Comparison of ENCODE assay signal across 8 cellular contexts in the genomic region with DNA sequence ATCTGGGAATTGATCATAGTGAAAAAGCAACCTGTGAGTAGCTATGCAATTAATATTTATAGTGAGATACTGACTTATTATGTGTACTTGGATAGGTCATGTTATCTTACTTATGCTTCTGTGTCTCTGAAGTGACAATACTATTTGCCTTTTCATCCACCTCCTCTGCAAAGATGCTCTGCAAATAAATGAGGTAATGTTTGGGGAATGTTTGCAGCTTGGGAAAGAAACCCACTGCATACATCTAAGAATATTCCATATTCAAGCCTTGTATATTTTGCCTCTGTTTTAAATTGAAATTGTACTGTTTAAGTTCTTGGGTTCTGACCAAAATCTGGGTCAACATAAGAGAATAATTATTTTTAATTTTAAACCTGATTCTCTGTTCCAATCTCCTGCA.
DNase-seq lines count a peak whose midpoint lies in the region; FAIRE-seq and TF ChIP-seq lines count a peak whose summit lies in the region.

No MANE protein-coding gene starts in this region.

- H3K4me1 ChIP-seq in ES-I3 (ENCODE audit: insufficient read depth, low read length), result peaks cover 25% of the 10 kb centered on the region; the same call in 1 of the 2 replicates
- H3K4me1 ChIP-seq in endocrine pancreas (ENCODE audit: control insufficient read depth, insufficient read depth, low read length), result peaks cover 7% of the 10 kb centered on the region
- no peaks in the 10 kb centered on the region for H3K4me1 ChIP-seq in BE2C
- no peaks in the 10 kb centered on the region for H3K4me1 ChIP-seq in kidney (ENCODE audit: control insufficient read depth in 1 of 2, insufficient read depth in 1 of 2, low read depth in 1 of 2, low read length in 2 of 2)

- H3K27ac ChIP-seq in kidney (ENCODE audit: low read depth in 2 of 2, low read length in 2 of 2), result no peak overlapping the region

- peaks cover 10% of the 10 kb centered on the region for H3K4me1 Mint-ChIP-seq in progenitor cell of endocrine pancreas (ENCODE audit: low read depth)

- intact Hi-C loops in kidney (cut with DNase I), result no loop called here

- FAIRE-seq in kidney (lab: Jason Lieb, UNC), result no peak

- no peak for TF ChIP-seq CTCF in progenitor cell of endocrine pancreas (IDR thresholded peaks at IDR 0.05; ENCODE audit: unreplicated experiment)
- TF ChIP-seq CTCF in BE2C (IDR thresholded peaks at IDR 0.05; ENCODE audit: low read depth, low read length), result no peak
- TF ChIP-seq CTCF in kidney (IDR thresholded peaks at IDR 0.05; ENCODE audit: borderline replicate concordance, extremely low read depth, insufficient read depth), result no peak

- H3K36me3 Mint-ChIP-seq in progenitor cell of endocrine pancreas (ENCODE audit: insufficient read depth), result no peaks in the 10 kb centered on the region

- H3K9ac ChIP-seq in ES-I3 (ENCODE audit: low read depth, low read length), result peak overlapping the region; percentile 82
- no peak overlapping the region for H3K9ac ChIP-seq in endocrine pancreas (ENCODE audit: control insufficient read depth, insufficient read depth, low read length)
- no peak overlapping the region for H3K9ac ChIP-seq in kidney (ENCODE audit: low read length in 2 of 2)

- H3K36me3 ChIP-seq in ES-I3 (ENCODE audit: insufficient read depth, low read length), result no peaks in the 10 kb centered on the region
- no peaks in the 10 kb centered on the region for H3K36me3 ChIP-seq in endocrine pancreas (ENCODE audit: control insufficient read depth, insufficient read depth, low read length)
- H3K36me3 ChIP-seq in BE2C, result no peaks in the 10 kb centered on the region
- no peaks in the 10 kb centered on the region for H3K36me3 ChIP-seq in kidney (ENCODE audit: control insufficient read depth in 1 of 2, insufficient read depth in 2 of 2, low read length in 2 of 2)

- peaks cover 26% of the 10 kb centered on the region for H3K27me3 Mint-ChIP-seq in progenitor cell of endocrine pancreas

- H3K27me3 ChIP-seq in endocrine pancreas (ENCODE audit: control insufficient read depth, insufficient read depth, low read length) (no peaks in the 10 kb centered on the region), BE2C (peaks cover 23% of the 10 kb centered on the region)

- DNase-seq in NCI-H2171 treated with DMSO at 0.1 percent for 48 hours (lab: John Stamatoyannopoulos, UW) (peak; percentile 55), progenitor cell of endocrine pancreas (ENCODE audit: low spot score, unreplicated experiment) (no peak), BE2C (no peak), kidney (no peak)
- DNase-seq in activated CD8-positive, alpha-beta memory T cell treated with anti-CD3 and anti-CD28 coated beads, Interleukin-2, amount 50 U/mL, for 48 hours, result no peak
- DNase-seq in stimulated activated CD4-positive, alpha-beta T cell treated with anti-CD3 and anti-CD28 coated beads, Interleukin-4, amount 100 ng/mL, for 4 hours, result no peak

- H3K9me3 Mint-ChIP-seq in progenitor cell of endocrine pancreas (ENCODE audit: low read depth), result no peaks in the 10 kb centered on the region

- H3K9me3 ChIP-seq in ES-I3 (ENCODE audit: control insufficient read depth, insufficient read depth, low read length) (no peaks in the 10 kb centered on the region), endocrine pancreas (ENCODE audit: control insufficient read depth, low read length) (no peaks in the 10 kb centered on the region), BE2C (no peaks in the 10 kb centered on the region), kidney (ENCODE audit: control insufficient read depth in 1 of 2, low read length in 2 of 2) (no peaks in the 10 kb centered on the region)

- H3K27ac Mint-ChIP-seq in progenitor cell of endocrine pancreas, result peak overlapping the region; percentile 96

- H3K4me3 ChIP-seq in endocrine pancreas (ENCODE audit: control insufficient read depth, insufficient read depth, low read length) (peak overlapping the region; percentile 90), BE2C (ENCODE audit: low read depth, low read length) (no peak overlapping the region; the same call in 1 of the 2 replicates), kidney (ENCODE audit: low read length in 2 of 2) (no peak overlapping the region)

- peak overlapping the region; percentile 88 for H3K4me3 Mint-ChIP-seq in progenitor cell of endocrine pancreas (ENCODE audit: low read depth)
